Comparison of ENCODE assay signal across 18 cellular contexts in the genomic region with DNA sequence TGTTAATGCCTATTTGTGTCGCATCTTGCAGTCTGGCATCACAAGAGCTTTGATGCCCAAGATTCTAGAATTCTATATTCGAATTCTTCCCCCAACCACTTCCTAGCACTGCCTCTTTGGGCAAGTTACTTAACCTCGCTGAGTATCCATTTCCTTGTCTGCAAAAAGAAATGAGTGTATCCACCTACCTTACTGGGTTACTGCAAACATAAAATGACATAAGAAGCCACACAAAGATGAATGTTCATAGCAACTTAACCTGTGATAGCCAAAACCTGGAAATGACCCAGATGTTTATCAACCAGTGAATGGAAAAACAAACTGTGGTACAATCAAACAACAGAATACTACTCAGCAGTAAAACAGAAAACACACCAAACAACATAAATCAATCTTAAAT.
"Had no signal": no experiment of that assay in that cellular context is flagged by ENCODE, and none has a peak within 500 bp of the region (broad histone marks: within the 10 kb centered on the region; RNA-seq: fewer than 3 reads in every experiment).

No MANE protein-coding gene starts in this region.

- H3K27me3 Mint-ChIP-seq: activated B cell treated with CpG ODN at 0.5 μM for 24 hours; activated naive CD8-positive, alpha-beta T cell treated with anti-CD3 and anti-CD28 coated beads, Interleukin-2, amount 50 U/mL, for 24 hours; activated T-cell treated with anti-CD3 and anti-CD28 coated beads, Interleukin-2, amount 50 U/mL, for 24 hours had no signal

- DNase-seq: activated B cell treated with CpG ODN at 0.5 μM for 24 hours; activated CD4-positive, alpha-beta T cell treated with anti-CD3 and anti-CD28 coated beads, Interleukin-2, amount 50 U/mL, for 1 hour; activated gamma-delta T cell; activated naive CD8-positive, alpha-beta T cell treated with anti-CD3 and anti-CD28 coated beads, Interleukin-2, amount 50 U/mL, for 24 hours; activated T-cell treated with anti-CD3 and anti-CD28 coated beads, Interleukin-2, amount 50 U/mL, for 24 hours; anterior cingulate cortex; caudate nucleus; erythroblast; left lung; mammary epithelial cell; occipital lobe; retina; stimulated activated CD4-positive, alpha-beta T cell treated with anti-CD3 and anti-CD28 coated beads, Interleukin-2, amount 100 ng/mL, for 24 hours; stimulated activated naive CD4-positive, alpha-beta T cell treated with Interleukin-2 at 50 U/mL for 16 hours; SW 1271; T-helper 9 cell; tibial artery had no signal

- ATAC-seq: activated naive CD8-positive, alpha-beta T cell treated with anti-CD3 and anti-CD28 coated beads, Interleukin-2, amount 50 U/mL, for 24 hours had no signal

- H3K4me1 Mint-ChIP-seq: brain had no signal

- H3K27ac Mint-ChIP-seq: activated B cell treated with CpG ODN at 0.5 μM for 24 hours; activated naive CD8-positive, alpha-beta T cell treated with anti-CD3 and anti-CD28 coated beads, Interleukin-2, amount 50 U/mL, for 24 hours; activated T-cell treated with anti-CD3 and anti-CD28 coated beads, Interleukin-2, amount 50 U/mL, for 24 hours had no signal

- H3K4me3 ChIP-seq: left lung, tibial artery had no signal

- H3K27ac ChIP-seq: tibial artery had no signal

- H3K9me3 Mint-ChIP-seq: activated B cell treated with CpG ODN at 0.5 μM for 24 hours; activated naive CD8-positive, alpha-beta T cell treated with anti-CD3 and anti-CD28 coated beads, Interleukin-2, amount 50 U/mL, for 24 hours; activated T-cell treated with anti-CD3 and anti-CD28 coated beads, Interleukin-2, amount 50 U/mL, for 24 hours had no signal

- H3K27me3 ChIP-seq: left lung, tibial artery had no signal

- H3K4me3 Mint-ChIP-seq: activated B cell treated with CpG ODN at 0.5 μM for 24 hours; activated naive CD8-positive, alpha-beta T cell treated with anti-CD3 and anti-CD28 coated beads, Interleukin-2, amount 50 U/mL, for 24 hours; activated T-cell treated with anti-CD3 and anti-CD28 coated beads, Interleukin-2, amount 50 U/mL, for 24 hours; brain had no signal

- H3K9me3 ChIP-seq: left lung, tibial artery had no signal
